Comparison of ENCODE assay signal across 15 cellular contexts in genomic region chr7:80596933-80597517, GRCh38. TPM values are rescaled to one million over a fixed set of nuclear protein-coding genes. Genes with fewer than 3 reads are reported as not detected.
"Had no signal": no experiment of that assay in that cellular context is flagged by ENCODE, and none has a peak within 500 bp of the region (broad histone marks: within the 10 kb centered on the region; RNA-seq: fewer than 3 reads in every experiment).

No MANE protein-coding gene starts in this region.

- ATAC-seq: esophagus mucosa; stimulated activated naive CD8-positive, alpha-beta T cell treated with anti-CD3 and anti-CD28 coated beads, Interleukin-15, Interleukin-2, amounts not matched to agents 100 U/mL and 50 U/mL, for 24 hours; upper lobe of right lung had no signal

- H3K27ac ChIP-seq: dorsolateral prefrontal cortex, parathyroid adenoma, SK-N-MC, upper lobe of right lung had no signal

- DNase-seq: activated CD4-positive, alpha-beta T cell treated with anti-CD3 and anti-CD28 coated beads, Interleukin-2, amount 50 U/mL, for 1 hour; activated naive CD4-positive, alpha-beta T cell treated with Interleukin-2 at 50 U/mL for 16 hours; aorta; dorsolateral prefrontal cortex; foreskin melanocyte; head of caudate nucleus; naive B cell; stimulated activated CD4-positive, alpha-beta T cell treated with anti-CD3 and anti-CD28 coated beads, Interleukin-4, amount 100 ng/mL, for 4 hours; stimulated activated naive CD8-positive, alpha-beta T cell treated with anti-CD3 and anti-CD28 coated beads, Interleukin-15, Interleukin-2, amounts not matched to agents 100 U/mL and 50 U/mL, for 24 hours; upper lobe of right lung had no signal

- H3K27me3 ChIP-seq: dorsolateral prefrontal cortex, upper lobe of right lung had no signal

- H3K4me1 ChIP-seq: parathyroid adenoma had no signal

- H3K36me3 ChIP-seq: upper lobe of right lung had no signal

- H3K4me3 ChIP-seq: dorsolateral prefrontal cortex, SK-N-MC, smooth muscle cell, upper lobe of right lung had no signal

- H3K9me3 ChIP-seq: upper lobe of right lung had no signal

RNA-seq across cellular contexts. Expression of gene CD36, which starts 41.4 kb away (rescaled TPM):
- total RNA-seq: activated CD8-positive, alpha-beta memory T cell treated with anti-CD3 and anti-CD28 coated beads for 36 hours had no signal
